In genomic region chr7:26500749-26501352, GRCh38 we compare ENCODE assay signal across 1 cellular context.
TF ChIP-seq lines count a peak whose summit lies in the region.

No MANE protein-coding gene starts in this region.

TF ChIP-seq in endothelial cell of umbilical vein, 7 proteins besides CTCF, POLR2A, EP300 and RAD21 (continued from another document):
- no peak for TF ChIP-seq MAX (IDR thresholded peaks at IDR 0.05; ENCODE audit: insufficient read depth, insufficient read length)
- TF ChIP-seq FOS (IDR thresholded peaks at IDR 0.05; ENCODE audit: borderline replicate concordance, insufficient read depth, low read length): no peak
- TF ChIP-seq GATA2 (IDR thresholded peaks at IDR 0.05; ENCODE audit: insufficient read depth, insufficient read length, low read depth, low read length): no peak
- TF ChIP-seq POLR2AphosphoS5 (IDR thresholded peaks at IDR 0.05; ENCODE audit: insufficient read depth, low read depth, low read length): no peak
- TF ChIP-seq EZH2 (IDR thresholded peaks at IDR 0.05; ENCODE audit: borderline replicate concordance, low read depth, low read length, severe bottlenecking): no peak
